Comparison of ENCODE assay signal across 1 cellular context in genomic region chr18:35290070-35290735, GRCh38.
TF ChIP-seq lines count a peak whose summit lies in the region.

TSS of gene ZSCAN30 (minus strand) at chr18:35290229. CDS start at chr18:35264352, 25,877 bp downstream.

TF ChIP-seq in K562, 482 proteins besides CTCF, POLR2A, EP300 and RAD21 (continued from another document and continues in another):
- TF ChIP-seq ZNF589 (CRISPR knock-in tag; IDR thresholded peaks at IDR 0.05; ENCODE audit: low read depth) (peak; percentile 61; the same call in 1 of the 2 replicates), SLC30A9 (CRISPR knock-in tag; IDR thresholded peaks at IDR 0.05) (no peak), ZNF217 (CRISPR knock-in tag; IDR thresholded peaks at IDR 0.05) (no peak), CLOCK (CRISPR knock-in tag; IDR thresholded peaks at IDR 0.05; ENCODE audit: borderline replicate concordance) (no peak; the same call in 1 of the 2 replicates), ARID3B (CRISPR knock-in tag; IDR thresholded peaks at IDR 0.05; ENCODE audit: borderline replicate concordance) (no peak), RBM14 (IDR thresholded peaks at IDR 0.05; ENCODE audit: borderline replicate concordance, insufficient read depth, low read depth, low read length) (no peak), GTF2A2 (tag; IDR thresholded peaks at IDR 0.05) (peak; percentile 54; the same call in 1 of the 2 replicates), TARDBP (IDR thresholded peaks at IDR 0.05) (peak; percentile 83), SFPQ (IDR thresholded peaks at IDR 0.05; ENCODE audit: low read depth, low read length) (no peak), ATF2 (CRISPR knock-in tag; IDR thresholded peaks at IDR 0.05) (no peak), BRD4 (IDR thresholded peaks at IDR 0.05) (peak; percentile 57; the same call in 1 of the 2 replicates), PPARD (CRISPR knock-in tag; IDR thresholded peaks at IDR 0.05) (no peak), ZNF764 (CRISPR knock-in tag; IDR thresholded peaks at IDR 0.05; ENCODE audit: low read depth) (no peak), ZNF318 (IDR thresholded peaks at IDR 0.05; ENCODE audit: borderline replicate concordance in 1 of 2, low read depth in 1 of 2) (peak in 1 of 2 experiments; percentile 59; a peak in 2 of 4 replicates), USF2 (CRISPR knock-in tag; IDR thresholded peaks at IDR 0.05) (no peak), TAF1 (IDR thresholded peaks at IDR 0.05; ENCODE audit: control insufficient read depth, extremely low read depth, insufficient read depth, low read length, severe bottlenecking) (peak; percentile 91), MAX (CRISPR knock-in tag; IDR thresholded peaks at IDR 0.05) (no peak), SNAPC5 (CRISPR knock-in tag; IDR thresholded peaks at IDR 0.05) (no peak), FOXK1 (CRISPR knock-in tag; IDR thresholded peaks at IDR 0.05; ENCODE audit: borderline replicate concordance) (peak; percentile 95), RFX7 (CRISPR knock-in tag; IDR thresholded peaks at IDR 0.05) (no peak), MTA1 (IDR thresholded peaks at IDR 0.05; ENCODE audit: borderline replicate concordance) (peak; percentile 60; the same call in 1 of the 2 replicates), ZNF507 (tag; conservative IDR thresholded peaks at IDR 0.05) (no peak), BCL6 (CRISPR knock-in tag; IDR thresholded peaks at IDR 0.05) (no peak), SMARCA5 (IDR thresholded peaks at IDR 0.05) (no peak), FOXK2 (conservative IDR thresholded peaks at IDR 0.05 in 1 of 2, IDR thresholded peaks at IDR 0.05 in 1 of 2; ENCODE audit: low read depth in 2 of 2) (peak; percentile 52 to 64; a peak in 1 of 4 replicates), CC2D1A (IDR thresholded peaks at IDR 0.05) (peak; percentile 100), MEF2A (IDR thresholded peaks at IDR 0.05; ENCODE audit: control insufficient read depth, low read depth, low read length) (no peak), HMG20A (CRISPR knock-in tag; conservative IDR thresholded peaks at IDR 0.05) (no peak), IFI16 (CRISPR knock-in tag; IDR thresholded peaks at IDR 0.05) (no peak), TBL1XR1 (IDR thresholded peaks at IDR 0.05; ENCODE audit: low read length in 2 of 2) (peak; percentile 63 to 72; a peak in 3 of 4 replicates), ZNF668 (CRISPR knock-in tag; IDR thresholded peaks at IDR 0.05) (peak; percentile 15; the same call in 1 of the 2 replicates), NCOA6 (IDR thresholded peaks at IDR 0.05) (no peak), HIVEP1 (CRISPR knock-in tag; IDR thresholded peaks at IDR 0.05) (no peak), FOXM1 (IDR thresholded peaks at IDR 0.05; ENCODE audit: low read depth) (peak; percentile 74), FOXM1 (CRISPR knock-in tag; IDR thresholded peaks at IDR 0.05; ENCODE audit: low read depth) (peak; percentile 68; the same call in 1 of the 2 replicates), PTBP1 (IDR thresholded peaks at IDR 0.05; ENCODE audit: low read depth, low read length) (no peak), ZNF639 (CRISPR knock-in tag; conservative IDR thresholded peaks at IDR 0.05 in 1 of 2, IDR thresholded peaks at IDR 0.05 in 1 of 2) (peak in 1 of 2 experiments; percentile 68; a peak in 1 of 4 replicates), TRIM28 (IDR thresholded peaks at IDR 0.05) (no peak), MAFF (IDR thresholded peaks at IDR 0.05; ENCODE audit: low read length) (0 out of 2 replicates have a peak, but pooled peaks have one; percentile 1)
